In genomic region chr15:70853855-70854668, GRCh38 we compare ENCODE assay signal across 8 cellular contexts. TPM values are rescaled to one million over a fixed set of nuclear protein-coding genes. Genes with fewer than 3 reads are reported as not detected.
A peak's percentile ranks its signal among the peaks of the same experiment; 100 is the strongest.
DNase-seq lines count a peak whose midpoint lies in the region; ATAC-seq, FAIRE-seq and TF ChIP-seq lines count a peak whose summit lies in the region.

LARP6 (minus strand) TSS chr15:70854157; CDS start chr15:70854088, 69 bp downstream.

- peak; percentile 71 for TF ChIP-seq POLR2A in A549 (IDR thresholded peaks at IDR 0.05; ENCODE audit: low read length)

- peak; percentile 75 to 81 for ATAC-seq in A549
- ATAC-seq in GM18868 (IDR thresholded peaks at IDR 0.05; ENCODE audit: unreplicated experiment), result peak; percentile 58
- ATAC-seq in SK-N-SH treated with all-trans-retinoic acid at 6 μM for 48 hours, result peak; percentile 33
- no peak for ATAC-seq in GM18907 (IDR thresholded peaks at IDR 0.05; ENCODE audit: unreplicated experiment)
- ATAC-seq in HG02870 (IDR thresholded peaks at IDR 0.05; ENCODE audit: unreplicated experiment), result no peak

- 7% methylated on average over 17 of the region's 94 CpGs for WGBS in A549 (ENCODE audit: missing lambda C conversion rate)

- no peaks in the 10 kb centered on the region for H3K9me3 ChIP-seq in A549

- no peak for TF ChIP-seq EP300 in A549 (IDR thresholded peaks at IDR 0.05)

- H3K4me1 ChIP-seq in A549, result peaks cover 41% of the 10 kb centered on the region

- H3K27ac ChIP-seq in A549 (peak within 1 kb of the TSS; percentile 89 to 93), layer of hippocampus (ENCODE audit: low read depth, low read length) (peak within 1 kb of the TSS; percentile 96)

- H3K4me3 ChIP-seq in A549 (peak within 1 kb of the TSS; percentile 74), choroid plexus epithelial cell (ENCODE audit: low read depth, low read length) (peak within 1 kb of the TSS; percentile 91)

- DNase-seq in A549 (ENCODE audit: low read depth in 1 of 2, low spot score in 1 of 2) (peak; percentile 52 to 59), choroid plexus epithelial cell (ENCODE audit: low read depth) (peak; percentile 45)
- DNase-seq in stimulated activated CD4-positive, alpha-beta T cell treated with anti-CD3 and anti-CD28 coated beads, Interleukin-2, amount 100 ng/mL, for 4 hours (ENCODE audit: low read depth), result peak; percentile 3

- CTCF ChIA-PET in A549 (lab: Yijun Ruan, JAX), result interaction anchor here (0.7 to 16.8 kb wide), 14 partner anchors 8 to 586 kb away, joined by 3 to 300 read pairs (median 8); no protein-coding TSS in a partner anchor

- FAIRE-seq in A549 (lab: Jason Lieb, UNC), result no peak

- TF ChIP-seq RAD21 in A549 (conservative IDR thresholded peaks at IDR 0.05 in 1 of 2, IDR thresholded peaks at IDR 0.05 in 1 of 2), result no peak

- H3K27me3 ChIP-seq in layer of hippocampus (ENCODE audit: control insufficient read depth, insufficient read depth, low read length), result no peaks in the 10 kb centered on the region

- POLR2A ChIA-PET in A549 (lab: Yijun Ruan, JAX), result interaction anchor here (1.2 to 3.1 kb wide), 6 partner anchors 9 to 90 kb away, joined by 3 to 33 read pairs (median 4); partner anchors contain the start of gene UACA

- TF ChIP-seq CTCF in A549 (IDR thresholded peaks at IDR 0.05) (no peak), choroid plexus epithelial cell (conservative IDR thresholded peaks at IDR 0.05; ENCODE audit: low read depth, low read length) (no peak)

- H3K4me2 ChIP-seq in A549, result peak within 1 kb of the TSS; percentile 84

TF ChIP-seq in A549, 52 proteins besides CTCF, POLR2A, EP300 and RAD21:
- no peak for TF ChIP-seq CBX2 (IDR thresholded peaks at IDR 0.05; ENCODE audit: borderline replicate concordance, low read depth)
- TF ChIP-seq MAX (IDR thresholded peaks at IDR 0.05), result peak; percentile 15; the same call in 1 of the 2 replicates
- no peak for TF ChIP-seq RNF2 (IDR thresholded peaks at IDR 0.05; ENCODE audit: borderline replicate concordance, low read depth)
- TF ChIP-seq HOXB13 (CRISPR knock-in tag; IDR thresholded peaks at IDR 0.05; ENCODE audit: low read depth), result no peak
- TF ChIP-seq FOSL2 (IDR thresholded peaks at IDR 0.05), result no peak
- 0 out of 2 replicates have a peak, but pooled peaks have one; percentile 0 for TF ChIP-seq FOSL2 (CRISPR knock-in tag; IDR thresholded peaks at IDR 0.05)
- no peak for TF ChIP-seq ZSCAN20 (CRISPR knock-in tag; IDR thresholded peaks at IDR 0.05)
- peak; percentile 71 to 80 for TF ChIP-seq JUN (IDR thresholded peaks at IDR 0.05)
- no peak for TF ChIP-seq HES2 (IDR thresholded peaks at IDR 0.05)
- no peak for TF ChIP-seq USF2 (IDR thresholded peaks at IDR 0.05)
- no peak for TF ChIP-seq TP53 (CRISPR knock-in tag; IDR thresholded peaks at IDR 0.05)
- no peak for TF ChIP-seq BHLHE40 (IDR thresholded peaks at IDR 0.05; ENCODE audit: low read depth, low read length)
- no peak for TF ChIP-seq NPAS2 (CRISPR knock-in tag; IDR thresholded peaks at IDR 0.05; ENCODE audit: borderline replicate concordance)
- no peak for TF ChIP-seq KDM1A (IDR thresholded peaks at IDR 0.05; ENCODE audit: low read depth)
- 0 out of 3 replicates have a peak, but pooled peaks have one; percentile 15 for TF ChIP-seq SMC3 (IDR thresholded peaks at IDR 0.05)
- peak; percentile 66; the same call in 1 of the 2 replicates for TF ChIP-seq PHF8 (IDR thresholded peaks at IDR 0.05; ENCODE audit: borderline replicate concordance, low read depth)
TF ChIP-seq in A549: peak in this region for 5.

TF ChIP-seq in SK-N-SH treated with all-trans-retinoic acid at 6 μM for 48 hours, 23 proteins besides CTCF, POLR2A, EP300 and RAD21:
- TF ChIP-seq CSDC2 (CRISPR knock-in tag; IDR thresholded peaks at IDR 0.05) (no peak), TSHZ2 (CRISPR knock-in tag; IDR thresholded peaks at IDR 0.05) (0 out of 2 replicates have a peak, but pooled peaks have one; percentile 13), PATZ1 (CRISPR knock-in tag; IDR thresholded peaks at IDR 0.05; ENCODE audit: borderline replicate concordance) (no peak), GLIS3 (CRISPR knock-in tag; IDR thresholded peaks at IDR 0.05) (0 out of 2 replicates have a peak, but pooled peaks have one; percentile 71)
TF ChIP-seq in SK-N-SH treated with all-trans-retinoic acid at 6 μM for 48 hours: peak in this region for 2.

RNA-seq across cellular contexts. Expression of gene LARP6, which starts in this region (rescaled TPM):
- 120 and 158 TPM in 2 replicates for polyA plus RNA-seq in A549 (2011; rRNA removed)
- 81.8 and 94.9 TPM in 2 replicates for polyA plus RNA-seq in A549 (2012; cell fraction: cytosol; rRNA removed)
- 31.4 and 55.5 TPM in 2 replicates for polyA plus RNA-seq in A549 (2012; cell fraction: nucleus; rRNA removed)
- polyA plus RNA-seq in A549 (2017; fragmentation: RNase III; extraction: RNeasy Plus Mini Kit Qiagen cat#74134 plus additional on column Dnase treatment), result 47.3 to 64.3 TPM (median 57.2 TPM) in 3 replicates
- 72.1 and 73.2 TPM in 2 replicates for polyA minus RNA-seq in A549 (2011; rRNA and poly(A)+ RNA removed)

Comparison
In these comparisons a context has a peak if more than half of its experiments do, and no peak if none do; other contexts are left out.
1. ATAC-seq: peak in A549 (2 of 2), GM18868 (single experiment) and SK-N-SH treated with all-trans-retinoic acid at 6 μM for 48 hours (single experiment); none in GM18907 (single experiment) and HG02870 (single experiment).
2. DNase-seq: peak in every context shown above with its lines; median percentile 56 in A549; 45 in choroid plexus epithelial cell; 3 in stimulated activated CD4-positive, alpha-beta T cell treated with anti-CD3 and anti-CD28 coated beads, Interleukin-2, amount 100 ng/mL, for 4 hours.